ENCODE assay signal across 8 cellular contexts in the genomic region with DNA sequence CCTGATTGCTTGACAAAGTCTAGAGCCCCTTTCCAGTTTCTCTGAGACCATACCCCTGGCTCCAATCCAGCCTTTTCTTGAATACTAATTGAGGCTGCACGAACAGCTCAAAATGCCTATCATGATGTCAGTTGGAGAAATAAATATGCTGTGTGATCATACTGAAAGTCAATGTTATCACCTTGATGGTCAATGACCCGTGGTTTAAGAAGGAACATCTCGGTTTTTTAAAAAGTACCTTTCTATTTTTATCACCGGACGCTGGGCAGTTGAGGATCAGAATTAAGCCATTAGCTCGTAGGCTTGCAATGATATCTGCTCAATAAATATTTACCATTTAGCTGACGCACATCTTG. TPM values are rescaled to one million over a fixed set of nuclear protein-coding genes. Genes with fewer than 3 reads are reported as not detected.
DNase-seq lines count a peak whose midpoint lies in the region; ATAC-seq and TF ChIP-seq lines count a peak whose summit lies in the region.

No MANE protein-coding gene starts in this region.

- H3K4me3 Mint-ChIP-seq in activated CD4-positive, alpha-beta memory T cell treated with anti-CD3 and anti-CD28 coated beads, Interleukin-2, amount 10 ng/mL, durations not matched to agents 7 days and 5 days = peak overlapping the region; percentile 97

- intact Hi-C loops in upper lobe of right lung (cut with DNase I) = no loop called here

- peak overlapping the region; percentile 67 for H3K27ac ChIP-seq in layer of hippocampus (ENCODE audit: low read depth, low read length)
- peak overlapping the region; percentile 90 for H3K27ac ChIP-seq in upper lobe of right lung

- H3K36me3 Mint-ChIP-seq in activated CD4-positive, alpha-beta memory T cell treated with anti-CD3 and anti-CD28 coated beads, Interleukin-2, amount 10 ng/mL, durations not matched to agents 7 days and 5 days (ENCODE audit: low read depth) = no peaks in the 10 kb centered on the region

- H3K27me3 ChIP-seq in BE2C (no peaks in the 10 kb centered on the region), layer of hippocampus (ENCODE audit: control insufficient read depth, insufficient read depth, low read length) (no peaks in the 10 kb centered on the region), upper lobe of right lung (no peaks in the 10 kb centered on the region)

- DNase-seq in BE2C (no peak), upper lobe of right lung (no peak)
- no peak for DNase-seq in activated CD4-positive, alpha-beta memory T cell treated with anti-CD3 and anti-CD28 coated beads, Interleukin-2, amount 10 ng/mL, durations not matched to agents 7 days and 5 days

- no peaks in the 10 kb centered on the region for H3K27me3 Mint-ChIP-seq in activated CD4-positive, alpha-beta memory T cell treated with anti-CD3 and anti-CD28 coated beads, Interleukin-2, amount 10 ng/mL, durations not matched to agents 7 days and 5 days

- peak overlapping the region; percentile 98 for H3K27ac Mint-ChIP-seq in activated CD4-positive, alpha-beta memory T cell treated with anti-CD3 and anti-CD28 coated beads, Interleukin-2, amount 10 ng/mL, durations not matched to agents 7 days and 5 days

- H3K4me1 ChIP-seq in BE2C (no peaks in the 10 kb centered on the region), upper lobe of right lung (peaks cover 7% of the 10 kb centered on the region)

- H3K9me3 Mint-ChIP-seq in activated CD4-positive, alpha-beta memory T cell treated with anti-CD3 and anti-CD28 coated beads, Interleukin-2, amount 10 ng/mL, durations not matched to agents 7 days and 5 days = no peaks in the 10 kb centered on the region

- H3K4me3 ChIP-seq in BE2C (ENCODE audit: low read depth, low read length) (peak overlapping the region; percentile 77), upper lobe of right lung (peak overlapping the region; percentile 68)

- ATAC-seq in GM21526 (IDR thresholded peaks at IDR 0.05; ENCODE audit: low FRiP score, unreplicated experiment) (peak; percentile 1), upper lobe of right lung (no peak), GM21786 (IDR thresholded peaks at IDR 0.05; ENCODE audit: unreplicated experiment) (no peak), HG02610 (IDR thresholded peaks at IDR 0.05; ENCODE audit: unreplicated experiment) (no peak), HG03135 (IDR thresholded peaks at IDR 0.05; ENCODE audit: unreplicated experiment) (no peak)

- POLR2A ChIA-PET in activated CD4-positive, alpha-beta memory T cell treated with anti-CD3 and anti-CD28 coated beads, Interleukin-2, amount 10 ng/mL, durations not matched to agents 7 days and 5 days (lab: Charles Lee) = interaction anchor here (0.6 kb wide), 1 partner anchor 150 kb away, joined by 3 read pairs; the partner anchor contains the start of gene DOCK11

- no peaks in the 10 kb centered on the region for H3K9me3 ChIP-seq in BE2C
- H3K9me3 ChIP-seq in upper lobe of right lung = no peaks in the 10 kb centered on the region

- TF ChIP-seq CTCF in BE2C (IDR thresholded peaks at IDR 0.05; ENCODE audit: low read depth, low read length) (no peak), upper lobe of right lung (IDR thresholded peaks at IDR 0.05) (no peak)

- H3K36me3 ChIP-seq in BE2C (no peaks in the 10 kb centered on the region; the same call in 1 of the 2 replicates), upper lobe of right lung (no peaks in the 10 kb centered on the region)

- peaks cover 31% of the 10 kb centered on the region for H3K4me1 Mint-ChIP-seq in activated CD4-positive, alpha-beta memory T cell treated with anti-CD3 and anti-CD28 coated beads, Interleukin-2, amount 10 ng/mL, durations not matched to agents 7 days and 5 days

- CTCF ChIA-PET in activated CD4-positive, alpha-beta memory T cell treated with anti-CD3 and anti-CD28 coated beads, Interleukin-2, amount 10 ng/mL, durations not matched to agents 7 days and 5 days (lab: Charles Lee) = interaction anchor here (0.7 kb wide), 1 partner anchor 19 kb away, joined by 3 read pairs; no protein-coding TSS in a partner anchor

RNA-seq across cellular contexts. Expression of gene WDR44, which starts 0.9 kb away (rescaled TPM):
- 4.6 TPM for polyA plus RNA-seq in BE2C (2012; ENCODE audit: insufficient read depth, insufficient read length, low read depth)
- total RNA-seq in activated CD4-positive, alpha-beta memory T cell treated with anti-CD3 and anti-CD28 coated beads, Interleukin-2, amount 10 ng/mL, durations not matched to agents 7 days and 5 days = 10 to 100 TPM; 18.9 to 19.9 TPM
- 14.2 TPM for total RNA-seq in upper lobe of right lung
